9 cellular contexts compared by ENCODE assay signal in the genomic region with DNA sequence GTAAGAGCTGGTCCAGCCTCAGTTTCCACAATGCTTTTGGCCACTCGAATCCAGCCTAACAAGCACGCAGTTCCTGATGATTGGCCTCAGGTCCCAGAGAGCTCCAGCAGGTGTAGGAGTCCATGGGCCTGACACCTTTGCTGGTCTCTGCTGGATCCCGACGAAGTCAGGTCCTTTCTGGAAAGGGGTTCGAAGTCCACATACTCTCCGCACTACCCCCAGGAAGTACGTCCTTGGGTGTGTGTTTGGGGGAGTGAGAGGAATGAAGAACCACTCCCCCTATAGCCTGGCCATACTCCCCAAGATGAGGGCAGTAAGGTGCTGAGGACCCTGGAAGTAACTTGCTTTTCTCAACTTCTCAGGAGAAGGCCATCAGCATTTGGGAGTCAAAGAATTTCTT.
"Had no signal": no experiment of that assay in that cellular context is flagged by ENCODE, and none has a peak within 500 bp of the region (broad histone marks: within the 10 kb centered on the region; RNA-seq: fewer than 3 reads in every experiment).

No MANE protein-coding gene starts in this region.

- H3K9me3 Mint-ChIP-seq: activated CD4-positive, alpha-beta memory T cell treated with anti-CD3 and anti-CD28 coated beads for 36 hours; activated T-cell treated with anti-CD3 and anti-CD28 coated beads, Interleukin-2, amount 50 U/mL, for 4 hours had no signal

- H3K27me3 ChIP-seq: breast epithelium, upper lobe of right lung had no signal

- H3K4me3 ChIP-seq: breast epithelium, left lung, upper lobe of right lung had no signal

- H3K27ac Mint-ChIP-seq: mesothelial cell of epicardium, nephron progenitor cell had no signal

- H3K4me1 ChIP-seq: breast epithelium had no signal

- H3K36me3 ChIP-seq: breast epithelium, left lung, upper lobe of right lung had no signal

- DNase-seq: cortex of kidney, kidney, left lung, upper lobe of right lung had no signal

- H3K27me3 Mint-ChIP-seq: activated CD4-positive, alpha-beta memory T cell treated with anti-CD3 and anti-CD28 coated beads for 36 hours had no signal

- H3K9me3 ChIP-seq: breast epithelium, left lung, upper lobe of right lung had no signal

- H3K27ac ChIP-seq: breast epithelium, left lung, upper lobe of right lung had no signal
